Comparison of ENCODE assay signal across 7 cellular contexts in genomic region chr15:41285285-41285684, GRCh38. TPM values are rescaled to one million over a fixed set of nuclear protein-coding genes. Genes with fewer than 3 reads are reported as not detected.
DNase-seq lines count a peak whose midpoint lies in the region; ATAC-seq lines count a peak whose summit lies in the region.

No MANE protein-coding gene starts in this region.

- peak in 1 of 2 donors; percentile 3 for DNase-seq in activated T-cell treated with anti-CD3 and anti-CD28 coated beads, Interleukin-2, amount 50 U/mL, for 72 hours
- peak; percentile 10 for DNase-seq in stimulated activated naive CD8-positive, alpha-beta T cell treated with anti-CD3 and anti-CD28 coated beads, Interleukin-15, Interleukin-2, amounts not matched to agents 100 U/mL and 50 U/mL, for 24 hours
- no peak for DNase-seq in effector CD4-positive, alpha-beta T cell
- no peak for DNase-seq in RPMI8226

- H3K4me1 ChIP-seq in HUES6 (ENCODE audit: control insufficient read depth, insufficient read depth, low read length) (peaks cover 26% of the 10 kb centered on the region), iPS-18a (ENCODE audit: control insufficient read depth, low read depth, low read length) (peaks cover 11% of the 10 kb centered on the region)

- no peak for ATAC-seq in activated T-cell treated with anti-CD3 and anti-CD28 coated beads, Interleukin-2, amount 50 U/mL, for 72 hours (replicated peaks in 1 of 2)
- ATAC-seq in stimulated activated naive CD8-positive, alpha-beta T cell treated with anti-CD3 and anti-CD28 coated beads, Interleukin-15, Interleukin-2, amounts not matched to agents 100 U/mL and 50 U/mL, for 24 hours, result no peak
- ATAC-seq in HG02763 (IDR thresholded peaks at IDR 0.05; ENCODE audit: unreplicated experiment), result no peak

- peaks cover 49% of the 10 kb centered on the region for H3K4me1 Mint-ChIP-seq in activated T-cell treated with anti-CD3 and anti-CD28 coated beads, Interleukin-2, amount 50 U/mL, for 72 hours (ENCODE audit: low read depth)

- H3K9ac ChIP-seq in HUES6 (ENCODE audit: low read length) (peak overlapping the region; percentile 97), iPS-18a (ENCODE audit: low read length) (peak overlapping the region; percentile 89)

- H3K4me3 Mint-ChIP-seq in activated T-cell treated with anti-CD3 and anti-CD28 coated beads, Interleukin-2, amount 50 U/mL, for 72 hours, result peak overlapping the region; percentile 97 to 98

- H3K27ac Mint-ChIP-seq in activated T-cell treated with anti-CD3 and anti-CD28 coated beads, Interleukin-2, amount 50 U/mL, for 72 hours, result peak overlapping the region; percentile 78

- H3K27me3 ChIP-seq in HUES6 (ENCODE audit: control insufficient read depth, insufficient read depth, low read length), result no peaks in the 10 kb centered on the region
- no peaks in the 10 kb centered on the region for H3K27me3 ChIP-seq in iPS-18a (ENCODE audit: control insufficient read depth, insufficient read depth, low read length)

- H3K27me3 Mint-ChIP-seq in activated T-cell treated with anti-CD3 and anti-CD28 coated beads, Interleukin-2, amount 50 U/mL, for 72 hours (ENCODE audit: low read depth), result no peaks in the 10 kb centered on the region

- H3K9me3 ChIP-seq in HUES6 (ENCODE audit: control insufficient read depth, insufficient read depth, low read depth, low read length) (no peaks in the 10 kb centered on the region), iPS-18a (ENCODE audit: control insufficient read depth, low read depth, low read length) (no peaks in the 10 kb centered on the region)

- peak overlapping the region; percentile 94 for H3K4me3 ChIP-seq in HUES6 (ENCODE audit: low read depth, low read length)
- peak overlapping the region; percentile 91 for H3K4me3 ChIP-seq in iPS-18a (ENCODE audit: low read length)

- H3K27ac ChIP-seq in HUES6 (ENCODE audit: low read depth, low read length) (peak overlapping the region; percentile 95), iPS-18a (ENCODE audit: low read length) (no peak overlapping the region)

- H3K36me3 ChIP-seq in HUES6 (ENCODE audit: control insufficient read depth, insufficient read depth, low read length) (peaks cover 53% of the 10 kb centered on the region), iPS-18a (ENCODE audit: control insufficient read depth, low read depth, low read length) (peaks cover 38% of the 10 kb centered on the region)

- H3K9me3 Mint-ChIP-seq in activated T-cell treated with anti-CD3 and anti-CD28 coated beads, Interleukin-2, amount 50 U/mL, for 72 hours, result no peaks in the 10 kb centered on the region

- peaks cover 20 to 35% of the 10 kb centered on the region in 2 donors for H3K36me3 Mint-ChIP-seq in activated T-cell treated with anti-CD3 and anti-CD28 coated beads, Interleukin-2, amount 50 U/mL, for 72 hours (ENCODE audit: insufficient read depth in 2 of 2)

RNA-seq across cellular contexts. Expression of gene OIP5, which starts 47.1 kb away (rescaled TPM):
- total RNA-seq in activated T-cell treated with anti-CD3 and anti-CD28 coated beads, Interleukin-2, amount 50 U/mL, for 72 hours, result 10 to 100 TPM; 15.3 TPM

RNA-seq across cellular contexts. Expression of gene NUSAP1, which starts 47.4 kb away (rescaled TPM):
- 100 to 1,000 TPM; 179 to 184 TPM for total RNA-seq in activated T-cell treated with anti-CD3 and anti-CD28 coated beads, Interleukin-2, amount 50 U/mL, for 72 hours

RNA-seq across cellular contexts. Expression of gene CHP1, which starts 54.2 kb away (rescaled TPM):
- 10 to 100 TPM; 45.0 to 46.7 TPM for total RNA-seq in activated T-cell treated with anti-CD3 and anti-CD28 coated beads, Interleukin-2, amount 50 U/mL, for 72 hours

RNA-seq across cellular contexts. Expression of gene EXD1, which starts 54.7 kb away (rescaled TPM):
- not detected for total RNA-seq in activated T-cell treated with anti-CD3 and anti-CD28 coated beads, Interleukin-2, amount 50 U/mL, for 72 hours
